In the genomic region with DNA sequence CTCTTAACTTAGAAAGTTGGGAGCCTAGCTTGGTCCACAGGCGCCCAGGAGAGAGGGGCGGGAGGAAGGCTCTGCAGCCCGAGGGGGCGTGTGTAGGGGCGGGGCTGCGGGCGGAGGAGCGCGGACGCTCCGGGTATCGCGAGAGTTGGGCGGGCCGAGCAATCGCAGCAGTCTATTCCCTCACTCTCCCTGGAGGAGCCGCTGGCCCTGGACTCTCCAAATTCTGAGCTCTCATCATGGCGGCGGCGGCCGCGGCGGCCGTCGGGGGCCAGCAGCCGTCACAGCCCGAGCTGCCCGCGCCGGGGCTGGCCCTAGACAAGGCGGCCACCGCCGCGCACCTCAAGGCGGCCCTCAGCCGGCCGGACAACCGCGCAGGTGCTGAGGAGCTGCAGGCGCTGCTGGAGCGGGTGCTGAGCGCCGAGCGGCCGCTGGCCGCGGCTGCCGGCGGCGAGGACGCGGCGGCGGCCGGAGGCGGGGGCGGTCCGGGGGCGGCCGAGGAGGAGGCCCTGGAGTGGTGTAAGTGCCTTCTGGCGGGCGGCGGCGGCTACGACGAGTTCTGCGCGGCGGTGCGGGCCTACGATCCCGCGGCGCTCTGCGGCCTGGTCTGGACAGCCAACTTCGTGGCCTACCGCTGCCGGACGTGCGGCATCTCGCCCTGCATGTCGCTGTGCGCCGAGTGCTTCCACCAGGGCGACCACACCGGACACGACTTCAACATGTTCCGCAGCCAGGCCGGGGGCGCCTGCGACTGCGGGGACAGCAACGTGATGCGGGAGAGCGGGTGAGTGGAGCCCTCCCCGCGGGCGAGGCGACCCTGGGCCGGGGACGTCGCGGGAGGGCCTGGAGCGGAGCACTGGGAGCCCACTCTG, we compare ENCODE assay signal across 1 cellular context.
TF ChIP-seq lines count a peak whose summit lies in the region.

A gene with protein sequence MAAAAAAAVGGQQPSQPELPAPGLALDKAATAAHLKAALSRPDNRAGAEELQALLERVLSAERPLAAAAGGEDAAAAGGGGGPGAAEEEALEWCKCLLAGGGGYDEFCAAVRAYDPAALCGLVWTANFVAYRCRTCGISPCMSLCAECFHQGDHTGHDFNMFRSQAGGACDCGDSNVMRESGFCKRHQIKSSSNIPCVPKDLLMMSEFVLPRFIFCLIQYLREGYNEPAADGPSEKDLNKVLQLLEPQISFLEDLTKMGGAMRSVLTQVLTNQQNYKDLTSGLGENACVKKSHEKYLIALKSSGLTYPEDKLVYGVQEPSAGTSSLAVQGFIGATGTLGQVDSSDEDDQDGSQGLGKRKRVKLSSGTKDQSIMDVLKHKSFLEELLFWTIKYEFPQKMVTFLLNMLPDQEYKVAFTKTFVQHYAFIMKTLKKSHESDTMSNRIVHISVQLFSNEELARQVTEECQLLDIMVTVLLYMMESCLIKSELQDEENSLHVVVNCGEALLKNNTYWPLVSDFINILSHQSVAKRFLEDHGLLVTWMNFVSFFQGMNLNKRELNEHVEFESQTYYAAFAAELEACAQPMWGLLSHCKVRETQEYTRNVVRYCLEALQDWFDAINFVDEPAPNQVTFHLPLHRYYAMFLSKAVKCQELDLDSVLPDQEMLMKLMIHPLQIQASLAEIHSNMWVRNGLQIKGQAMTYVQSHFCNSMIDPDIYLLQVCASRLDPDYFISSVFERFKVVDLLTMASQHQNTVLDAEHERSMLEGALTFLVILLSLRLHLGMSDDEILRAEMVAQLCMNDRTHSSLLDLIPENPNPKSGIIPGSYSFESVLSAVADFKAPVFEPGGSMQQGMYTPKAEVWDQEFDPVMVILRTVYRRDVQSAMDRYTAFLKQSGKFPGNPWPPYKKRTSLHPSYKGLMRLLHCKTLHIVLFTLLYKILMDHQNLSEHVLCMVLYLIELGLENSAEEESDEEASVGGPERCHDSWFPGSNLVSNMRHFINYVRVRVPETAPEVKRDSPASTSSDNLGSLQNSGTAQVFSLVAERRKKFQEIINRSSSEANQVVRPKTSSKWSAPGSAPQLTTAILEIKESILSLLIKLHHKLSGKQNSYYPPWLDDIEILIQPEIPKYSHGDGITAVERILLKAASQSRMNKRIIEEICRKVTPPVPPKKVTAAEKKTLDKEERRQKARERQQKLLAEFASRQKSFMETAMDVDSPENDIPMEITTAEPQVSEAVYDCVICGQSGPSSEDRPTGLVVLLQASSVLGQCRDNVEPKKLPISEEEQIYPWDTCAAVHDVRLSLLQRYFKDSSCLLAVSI (N-terminal part only) (plus strand): TSS at position 183 of the 869 bp plus-strand sequence. CDS start 54 bp downstream, at position 237.

TF ChIP-seq in HEK293, 187 proteins besides CTCF, POLR2A, EP300 and RAD21 (continued from another document and continues in another):
- TF ChIP-seq, protein P1, sequence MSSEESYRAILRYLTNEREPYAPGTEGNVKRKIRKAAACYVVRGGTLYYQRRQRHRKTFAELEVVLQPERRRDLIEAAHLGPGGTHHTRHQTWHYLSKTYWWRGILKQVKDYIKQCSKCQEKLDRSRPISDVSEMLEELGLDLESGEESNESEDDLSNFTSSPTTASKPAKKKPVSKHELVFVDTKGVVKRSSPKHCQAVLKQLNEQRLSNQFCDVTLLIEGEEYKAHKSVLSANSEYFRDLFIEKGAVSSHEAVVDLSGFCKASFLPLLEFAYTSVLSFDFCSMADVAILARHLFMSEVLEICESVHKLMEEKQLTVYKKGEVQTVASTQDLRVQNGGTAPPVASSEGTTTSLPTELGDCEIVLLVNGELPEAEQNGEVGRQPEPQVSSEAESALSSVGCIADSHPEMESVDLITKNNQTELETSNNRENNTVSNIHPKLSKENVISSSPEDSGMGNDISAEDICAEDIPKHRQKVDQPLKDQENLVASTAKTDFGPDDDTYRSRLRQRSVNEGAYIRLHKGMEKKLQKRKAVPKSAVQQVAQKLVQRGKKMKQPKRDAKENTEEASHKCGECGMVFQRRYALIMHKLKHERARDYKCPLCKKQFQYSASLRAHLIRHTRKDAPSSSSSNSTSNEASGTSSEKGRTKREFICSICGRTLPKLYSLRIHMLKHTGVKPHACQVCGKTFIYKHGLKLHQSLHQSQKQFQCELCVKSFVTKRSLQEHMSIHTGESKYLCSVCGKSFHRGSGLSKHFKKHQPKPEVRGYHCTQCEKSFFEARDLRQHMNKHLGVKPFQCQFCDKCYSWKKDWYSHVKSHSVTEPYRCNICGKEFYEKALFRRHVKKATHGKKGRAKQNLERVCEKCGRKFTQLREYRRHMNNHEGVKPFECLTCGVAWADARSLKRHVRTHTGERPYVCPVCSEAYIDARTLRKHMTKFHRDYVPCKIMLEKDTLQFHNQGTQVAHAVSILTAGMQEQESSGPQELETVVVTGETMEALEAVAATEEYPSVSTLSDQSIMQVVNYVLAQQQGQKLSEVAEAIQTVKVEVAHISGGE (tag by site-specific recombination; conservative IDR thresholded peaks at IDR 0.05; ENCODE audit: low read depth) = no peak
- TF ChIP-seq ZNF623 (tag by site-specific recombination; IDR thresholded peaks at IDR 0.05) (no peak), ZNF664 (tag by site-specific recombination; IDR thresholded peaks at IDR 0.05) (no peak), SP2 (tag by site-specific recombination; IDR thresholded peaks at IDR 0.05) (peak; percentile 71), ZNF174 (tag by site-specific recombination; IDR thresholded peaks at IDR 0.05) (no peak), OVOL3 (tag by site-specific recombination; IDR thresholded peaks at IDR 0.05) (no peak), ZBTB48 (tag by site-specific recombination; IDR thresholded peaks at IDR 0.05) (no peak), ZNF341 (tag by site-specific recombination; IDR thresholded peaks at IDR 0.05; ENCODE audit: low read depth) (no peak), ZNF768 (tag by site-specific recombination; IDR thresholded peaks at IDR 0.05) (no peak), ZFHX2 (tag by site-specific recombination; conservative IDR thresholded peaks at IDR 0.05) (peak; percentile 61), GLIS2 (tag by site-specific recombination; IDR thresholded peaks at IDR 0.05) (peak; percentile 91), KLF16 (tag by site-specific recombination; IDR thresholded peaks at IDR 0.05) (peak; percentile 60), ZFP69B (tag by site-specific recombination; IDR thresholded peaks at IDR 0.05) (0 out of 2 replicates have a peak, but pooled peaks have one; percentile 32), ZNF555 (tag by site-specific recombination; conservative IDR thresholded peaks at IDR 0.05) (no peak), HOXD13 (CRISPR knock-in tag; IDR thresholded peaks at IDR 0.05; ENCODE audit: borderline replicate concordance) (no peak), ZNF670 (tag by site-specific recombination; IDR thresholded peaks at IDR 0.05; ENCODE audit: low read depth) (no peak), SP7 (tag by site-specific recombination; IDR thresholded peaks at IDR 0.05) (no peak)
- TF ChIP-seq, protein P2, sequence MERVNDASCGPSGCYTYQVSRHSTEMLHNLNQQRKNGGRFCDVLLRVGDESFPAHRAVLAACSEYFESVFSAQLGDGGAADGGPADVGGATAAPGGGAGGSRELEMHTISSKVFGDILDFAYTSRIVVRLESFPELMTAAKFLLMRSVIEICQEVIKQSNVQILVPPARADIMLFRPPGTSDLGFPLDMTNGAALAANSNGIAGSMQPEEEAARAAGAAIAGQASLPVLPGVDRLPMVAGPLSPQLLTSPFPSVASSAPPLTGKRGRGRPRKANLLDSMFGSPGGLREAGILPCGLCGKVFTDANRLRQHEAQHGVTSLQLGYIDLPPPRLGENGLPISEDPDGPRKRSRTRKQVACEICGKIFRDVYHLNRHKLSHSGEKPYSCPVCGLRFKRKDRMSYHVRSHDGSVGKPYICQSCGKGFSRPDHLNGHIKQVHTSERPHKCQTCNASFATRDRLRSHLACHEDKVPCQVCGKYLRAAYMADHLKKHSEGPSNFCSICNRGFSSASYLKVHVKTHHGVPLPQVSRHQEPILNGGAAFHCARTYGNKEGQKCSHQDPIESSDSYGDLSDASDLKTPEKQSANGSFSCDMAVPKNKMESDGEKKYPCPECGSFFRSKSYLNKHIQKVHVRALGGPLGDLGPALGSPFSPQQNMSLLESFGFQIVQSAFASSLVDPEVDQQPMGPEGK (tag by site-specific recombination; IDR thresholded peaks at IDR 0.05) = no peak
- TF ChIP-seq, protein P3, sequence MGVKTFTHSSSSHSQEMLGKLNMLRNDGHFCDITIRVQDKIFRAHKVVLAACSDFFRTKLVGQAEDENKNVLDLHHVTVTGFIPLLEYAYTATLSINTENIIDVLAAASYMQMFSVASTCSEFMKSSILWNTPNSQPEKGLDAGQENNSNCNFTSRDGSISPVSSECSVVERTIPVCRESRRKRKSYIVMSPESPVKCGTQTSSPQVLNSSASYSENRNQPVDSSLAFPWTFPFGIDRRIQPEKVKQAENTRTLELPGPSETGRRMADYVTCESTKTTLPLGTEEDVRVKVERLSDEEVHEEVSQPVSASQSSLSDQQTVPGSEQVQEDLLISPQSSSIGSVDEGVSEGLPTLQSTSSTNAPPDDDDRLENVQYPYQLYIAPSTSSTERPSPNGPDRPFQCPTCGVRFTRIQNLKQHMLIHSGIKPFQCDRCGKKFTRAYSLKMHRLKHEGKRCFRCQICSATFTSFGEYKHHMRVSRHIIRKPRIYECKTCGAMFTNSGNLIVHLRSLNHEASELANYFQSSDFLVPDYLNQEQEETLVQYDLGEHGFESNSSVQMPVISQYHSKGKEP (tag by site-specific recombination; IDR thresholded peaks at IDR 0.05) = no peak
- TF ChIP-seq, protein P4, sequence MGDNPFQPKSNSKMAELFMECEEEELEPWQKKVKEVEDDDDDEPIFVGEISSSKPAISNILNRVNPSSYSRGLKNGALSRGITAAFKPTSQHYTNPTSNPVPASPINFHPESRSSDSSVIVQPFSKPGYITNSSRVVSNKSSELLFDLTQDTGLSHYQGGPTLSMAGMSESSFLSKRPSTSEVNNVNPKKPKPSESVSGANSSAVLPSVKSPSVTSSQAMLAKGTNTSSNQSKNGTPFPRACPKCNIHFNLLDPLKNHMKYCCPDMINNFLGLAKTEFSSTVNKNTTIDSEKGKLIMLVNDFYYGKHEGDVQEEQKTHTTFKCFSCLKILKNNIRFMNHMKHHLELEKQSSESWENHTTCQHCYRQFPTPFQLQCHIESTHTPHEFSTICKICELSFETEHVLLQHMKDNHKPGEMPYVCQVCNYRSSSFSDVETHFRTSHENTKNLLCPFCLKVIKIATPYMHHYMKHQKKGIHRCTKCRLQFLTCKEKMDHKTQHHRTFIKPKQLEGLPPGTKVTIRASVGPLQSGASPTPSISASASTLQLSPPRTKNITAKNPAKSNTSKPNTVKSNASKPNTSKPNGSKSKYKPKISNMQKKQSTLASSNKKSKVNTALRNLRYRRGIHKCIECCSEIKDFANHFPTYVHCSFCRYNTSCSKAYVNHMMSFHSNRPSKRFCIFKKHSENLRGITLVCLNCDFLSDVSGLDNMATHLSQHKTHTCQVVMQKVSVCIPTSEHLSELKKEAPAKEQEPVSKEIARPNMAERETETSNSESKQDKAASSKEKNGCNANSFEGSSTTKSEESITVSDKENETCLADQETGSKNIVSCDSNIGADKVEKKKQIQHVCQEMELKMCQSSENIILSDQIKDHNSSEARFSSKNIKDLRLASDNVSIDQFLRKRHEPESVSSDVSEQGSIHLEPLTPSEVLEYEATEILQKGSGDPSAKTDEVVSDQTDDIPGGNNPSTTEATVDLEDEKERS (tag by site-specific recombination; IDR thresholded peaks at IDR 0.05) = no peak
- TF ChIP-seq, protein P5, sequence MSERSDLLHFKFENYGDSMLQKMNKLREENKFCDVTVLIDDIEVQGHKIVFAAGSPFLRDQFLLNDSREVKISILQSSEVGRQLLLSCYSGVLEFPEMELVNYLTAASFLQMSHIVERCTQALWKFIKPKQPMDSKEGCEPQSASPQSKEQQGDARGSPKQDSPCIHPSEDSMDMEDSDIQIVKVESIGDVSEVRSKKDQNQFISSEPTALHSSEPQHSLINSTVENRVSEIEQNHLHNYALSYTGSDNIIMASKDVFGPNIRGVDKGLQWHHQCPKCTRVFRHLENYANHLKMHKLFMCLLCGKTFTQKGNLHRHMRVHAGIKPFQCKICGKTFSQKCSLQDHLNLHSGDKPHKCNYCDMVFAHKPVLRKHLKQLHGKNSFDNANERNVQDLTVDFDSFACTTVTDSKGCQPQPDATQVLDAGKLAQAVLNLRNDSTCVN (tag by site-specific recombination; optimal IDR thresholded peaks at IDR 0.05) = peak; percentile 66
- TF ChIP-seq, protein P6, sequence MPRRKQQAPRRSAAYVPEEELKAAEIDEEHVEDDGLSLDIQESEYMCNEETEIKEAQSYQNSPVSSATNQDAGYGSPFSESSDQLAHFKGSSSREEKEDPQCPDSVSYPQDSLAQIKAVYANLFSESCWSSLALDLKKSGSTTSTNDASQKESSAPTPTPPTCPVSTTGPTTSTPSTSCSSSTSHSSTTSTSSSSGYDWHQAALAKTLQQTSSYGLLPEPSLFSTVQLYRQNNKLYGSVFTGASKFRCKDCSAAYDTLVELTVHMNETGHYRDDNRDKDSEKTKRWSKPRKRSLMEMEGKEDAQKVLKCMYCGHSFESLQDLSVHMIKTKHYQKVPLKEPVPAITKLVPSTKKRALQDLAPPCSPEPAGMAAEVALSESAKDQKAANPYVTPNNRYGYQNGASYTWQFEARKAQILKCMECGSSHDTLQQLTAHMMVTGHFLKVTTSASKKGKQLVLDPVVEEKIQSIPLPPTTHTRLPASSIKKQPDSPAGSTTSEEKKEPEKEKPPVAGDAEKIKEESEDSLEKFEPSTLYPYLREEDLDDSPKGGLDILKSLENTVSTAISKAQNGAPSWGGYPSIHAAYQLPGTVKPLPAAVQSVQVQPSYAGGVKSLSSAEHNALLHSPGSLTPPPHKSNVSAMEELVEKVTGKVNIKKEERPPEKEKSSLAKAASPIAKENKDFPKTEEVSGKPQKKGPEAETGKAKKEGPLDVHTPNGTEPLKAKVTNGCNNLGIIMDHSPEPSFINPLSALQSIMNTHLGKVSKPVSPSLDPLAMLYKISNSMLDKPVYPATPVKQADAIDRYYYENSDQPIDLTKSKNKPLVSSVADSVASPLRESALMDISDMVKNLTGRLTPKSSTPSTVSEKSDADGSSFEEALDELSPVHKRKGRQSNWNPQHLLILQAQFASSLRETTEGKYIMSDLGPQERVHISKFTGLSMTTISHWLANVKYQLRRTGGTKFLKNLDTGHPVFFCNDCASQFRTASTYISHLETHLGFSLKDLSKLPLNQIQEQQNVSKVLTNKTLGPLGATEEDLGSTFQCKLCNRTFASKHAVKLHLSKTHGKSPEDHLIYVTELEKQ (tag by site-specific recombination; IDR thresholded peaks at IDR 0.05; ENCODE audit: borderline replicate concordance) = no peak
- TF ChIP-seq, protein P7, sequence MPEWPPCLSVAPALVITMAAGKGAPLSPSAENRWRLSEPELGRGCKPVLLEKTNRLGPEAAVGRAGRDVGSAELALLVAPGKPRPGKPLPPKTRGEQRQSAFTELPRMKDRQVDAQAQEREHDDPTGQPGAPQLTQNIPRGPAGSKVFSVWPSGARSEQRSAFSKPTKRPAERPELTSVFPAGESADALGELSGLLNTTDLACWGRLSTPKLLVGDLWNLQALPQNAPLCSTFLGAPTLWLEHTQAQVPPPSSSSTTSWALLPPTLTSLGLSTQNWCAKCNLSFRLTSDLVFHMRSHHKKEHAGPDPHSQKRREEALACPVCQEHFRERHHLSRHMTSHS (tag by site-specific recombination; IDR thresholded peaks at IDR 0.05) = no peak
